Comparison of ENCODE assay signal across 22 cellular contexts in genomic region chr1:64234714-64235113, GRCh38. TPM values are rescaled to one million over a fixed set of nuclear protein-coding genes. Genes with fewer than 3 reads are reported as not detected.
"Had no signal": no experiment of that assay in that cellular context is flagged by ENCODE, and none has a peak within 500 bp of the region (broad histone marks: within the 10 kb centered on the region; RNA-seq: fewer than 3 reads in every experiment).

No MANE protein-coding gene starts in this region.

- H3K9me3 ChIP-seq: adrenal gland, breast epithelium, lower lobe of right lung, sigmoid colon, testis had no signal

- ATAC-seq: activated naive CD4-positive, alpha-beta T cell treated with anti-CD3 and anti-CD28 coated beads, Interleukin-2, amount 50 U/mL, for 72 hours; lower lobe of right lung; natural killer cell treated with Interleukin-12 subunit alpha and Interleukin-12 subunit beta and Interleukin-15 and Interleukin-18, amount 100 ng/mL, for 72 hours; stimulated activated memory B cell treated with anti-CD40 and anti-IgM and Interleukin-4, amounts not matched to agents 10 μg/mL and 1 μg/mL and 100 μg/mL, for 72 hours had no signal

- DNase-seq: activated B cell treated with CpG ODN at 0.5 μM for 24 hours; activated CD4-positive, alpha-beta memory T cell treated with anti-CD3 and anti-CD28 coated beads for 36 hours; activated CD4-positive, alpha-beta T cell treated with anti-CD3 and anti-CD28 coated beads for 4 hours; activated gamma-delta T cell treated with Interleukin-2 at 50 U/mL for 16 hours; activated T-cell treated with anti-CD3 and anti-CD28 coated beads for 4 hours; adrenal gland; erythroblast; foreskin melanocyte; hypothalamus; islet precursor cell; lower lobe of right lung; sigmoid colon; stimulated activated CD4-positive, alpha-beta T cell treated with anti-CD3 and anti-CD28 coated beads, Interleukin-4, amount 100 ng/mL, for 4 hours; testis had no signal

- H3K36me3 Mint-ChIP-seq: activated CD4-positive, alpha-beta memory T cell treated with anti-CD3 and anti-CD28 coated beads for 36 hours; activated naive CD4-positive, alpha-beta T cell treated with anti-CD3 and anti-CD28 coated beads, Interleukin-2, amount 50 U/mL, for 72 hours; natural killer cell treated with Interleukin-12 subunit alpha and Interleukin-12 subunit beta and Interleukin-15 and Interleukin-18, amount 100 ng/mL, for 72 hours; stimulated activated memory B cell treated with anti-CD40 and anti-IgM and Interleukin-4, amounts not matched to agents 10 μg/mL and 1 μg/mL and 100 μg/mL, for 72 hours; type B pancreatic cell had no signal

- H3K4me3 ChIP-seq: adrenal gland, breast epithelium, coronary artery, lower lobe of right lung, sigmoid colon, testis had no signal

- H3K9me3 Mint-ChIP-seq: activated B cell treated with CpG ODN at 0.5 μM for 24 hours; activated CD4-positive, alpha-beta memory T cell treated with anti-CD3 and anti-CD28 coated beads for 36 hours; activated naive CD4-positive, alpha-beta T cell treated with anti-CD3 and anti-CD28 coated beads, Interleukin-2, amount 50 U/mL, for 72 hours; activated T-helper 1 cell treated with anti-CD3 and anti-CD28 coated beads, Interleukin-12 subunit alpha, Interleukin-12 subunit beta, Interleukin-2, Interleukin-4 antibody, amounts not matched to agents 30 ng/mL and 10 ng/mL and 1 ng/mL, durations not matched to agents 14 hours and 24 hours and 36 hours; natural killer cell treated with Interleukin-12 subunit alpha and Interleukin-12 subunit beta and Interleukin-15 and Interleukin-18, amount 100 ng/mL, for 72 hours; type B pancreatic cell had no signal

- H3K27ac Mint-ChIP-seq: activated B cell treated with CpG ODN at 0.5 μM for 24 hours; activated CD4-positive, alpha-beta memory T cell treated with anti-CD3 and anti-CD28 coated beads for 36 hours; activated naive CD4-positive, alpha-beta T cell treated with anti-CD3 and anti-CD28 coated beads, Interleukin-2, amount 50 U/mL, for 72 hours; activated T-helper 1 cell treated with anti-CD3 and anti-CD28 coated beads, Interleukin-12 subunit alpha, Interleukin-12 subunit beta, Interleukin-2, Interleukin-4 antibody, amounts not matched to agents 30 ng/mL and 10 ng/mL and 1 ng/mL, durations not matched to agents 14 hours and 24 hours and 36 hours; natural killer cell treated with Interleukin-12 subunit alpha and Interleukin-12 subunit beta and Interleukin-15 and Interleukin-18, amount 100 ng/mL, for 72 hours; stimulated activated memory B cell treated with anti-CD40 and anti-IgM and Interleukin-4, amounts not matched to agents 10 μg/mL and 1 μg/mL and 100 μg/mL, for 72 hours; type B pancreatic cell had no signal

- H3K4me1 Mint-ChIP-seq: activated B cell treated with CpG ODN at 0.5 μM for 24 hours; stimulated activated memory B cell treated with anti-CD40 and anti-IgM and Interleukin-4, amounts not matched to agents 10 μg/mL and 1 μg/mL and 100 μg/mL, for 72 hours had no signal

- H3K36me3 ChIP-seq: adrenal gland, breast epithelium, lower lobe of right lung, sigmoid colon had no signal

- H3K27ac ChIP-seq: adrenal gland, breast epithelium, coronary artery, lower lobe of right lung, sigmoid colon, testis had no signal

- H3K27me3 ChIP-seq: adrenal gland, breast epithelium, sigmoid colon, testis had no signal

- H3K4me1 ChIP-seq: adrenal gland, breast epithelium, lower lobe of right lung, sigmoid colon, testis had no signal

- H3K4me3 Mint-ChIP-seq: activated B cell treated with CpG ODN at 0.5 μM for 24 hours; activated CD4-positive, alpha-beta memory T cell treated with anti-CD3 and anti-CD28 coated beads for 36 hours; activated T-helper 1 cell treated with anti-CD3 and anti-CD28 coated beads, Interleukin-12 subunit alpha, Interleukin-12 subunit beta, Interleukin-2, Interleukin-4 antibody, amounts not matched to agents 30 ng/mL and 10 ng/mL and 1 ng/mL, durations not matched to agents 14 hours and 24 hours and 36 hours; natural killer cell treated with Interleukin-12 subunit alpha and Interleukin-12 subunit beta and Interleukin-15 and Interleukin-18, amount 100 ng/mL, for 72 hours; stimulated activated memory B cell treated with anti-CD40 and anti-IgM and Interleukin-4, amounts not matched to agents 10 μg/mL and 1 μg/mL and 100 μg/mL, for 72 hours; type B pancreatic cell had no signal

RNA-seq across cellular contexts. Expression of gene UBE2U, which starts 31.3 kb away (rescaled TPM):
- total RNA-seq: activated B cell treated with CpG ODN at 0.5 μM for 24 hours; activated CD4-positive, alpha-beta memory T cell treated with anti-CD3 and anti-CD28 coated beads for 36 hours; activated T-helper 1 cell treated with anti-CD3 and anti-CD28 coated beads, Interleukin-12 subunit alpha, Interleukin-12 subunit beta, Interleukin-2, Interleukin-4 antibody, amounts not matched to agents 30 ng/mL and 10 ng/mL and 1 ng/mL, durations not matched to agents 14 hours and 24 hours and 36 hours; adrenal gland; astrocyte; breast epithelium; lower lobe of right lung; natural killer cell treated with Interleukin-12 subunit alpha and Interleukin-12 subunit beta and Interleukin-15 and Interleukin-18, amount 100 ng/mL, for 72 hours; sigmoid colon had no signal
